Comparison of ENCODE assay signal across 1 cellular context in the genomic region with DNA sequence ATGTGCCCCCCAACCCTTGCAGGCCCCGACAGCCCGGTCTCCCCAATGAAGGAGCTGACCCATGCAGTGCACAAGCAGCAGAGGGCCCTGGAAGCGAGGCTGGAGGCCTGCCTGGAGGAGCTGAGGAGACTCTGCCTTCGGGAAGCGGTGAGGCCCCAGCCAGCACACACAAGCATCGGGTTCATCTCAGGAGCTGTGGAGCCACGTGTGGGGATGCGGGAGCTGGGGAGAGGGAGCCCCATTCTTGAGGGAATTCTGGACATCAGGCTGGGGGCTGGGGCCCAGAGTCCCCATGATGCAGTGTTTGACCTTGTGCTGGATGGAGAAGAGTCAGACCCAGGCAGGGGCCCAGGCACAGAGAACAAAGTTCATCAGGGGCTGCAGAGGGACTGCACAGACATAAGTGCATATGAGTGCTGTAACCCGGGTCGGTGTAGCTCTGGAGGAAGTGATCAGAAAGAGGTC.
TF ChIP-seq lines count a peak whose summit lies in the region.

No MANE protein-coding gene starts in this region.

TF ChIP-seq in HepG2, 621 proteins besides CTCF, POLR2A, EP300 and RAD21 (continued from another document and continues in another):
- peak; percentile 93 for TF ChIP-seq HNF4A (CRISPR knock-in tag; IDR thresholded peaks at IDR 0.05)
- TF ChIP-seq EZH2 (conservative IDR thresholded peaks at IDR 0.05; ENCODE audit: low read depth, low read length) = no peak
- no peak for TF ChIP-seq PCBP1 (IDR thresholded peaks at IDR 0.05; ENCODE audit: borderline replicate concordance, low read depth, low read length)
- 0 out of 2 replicates have a peak, but pooled peaks have one; percentile 40 for TF ChIP-seq HDAC2 (CRISPR knock-in tag; IDR thresholded peaks at IDR 0.05)
- 0 out of 2 replicates have a peak, but pooled peaks have one; percentile 20 for TF ChIP-seq ZNF547 (CRISPR knock-in tag; IDR thresholded peaks at IDR 0.05)
- peak; percentile 21 for TF ChIP-seq TEAD3 (CRISPR knock-in tag; optimal IDR thresholded peaks at IDR 0.05; ENCODE audit: borderline replicate concordance)
- TF ChIP-seq HMGXB3 (CRISPR knock-in tag; IDR thresholded peaks at IDR 0.05; ENCODE audit: borderline replicate concordance) = no peak
- TF ChIP-seq NR2C2 (CRISPR knock-in tag; IDR thresholded peaks at IDR 0.05; ENCODE audit: borderline replicate concordance) = peak; percentile 74
- TF ChIP-seq ZNF883 (CRISPR knock-in tag; IDR thresholded peaks at IDR 0.05; ENCODE audit: not compliant biosample characterization) = no peak
- peak; percentile 61; the same call in 1 of the 2 replicates for TF ChIP-seq HOXA3 (CRISPR knock-in tag; IDR thresholded peaks at IDR 0.05)
- TF ChIP-seq ETV6 (CRISPR knock-in tag; conservative IDR thresholded peaks at IDR 0.05) = 0 out of 2 replicates have a peak, but pooled peaks have one; percentile 36
- no peak for TF ChIP-seq ZNF724P (CRISPR knock-in tag; IDR thresholded peaks at IDR 0.05; ENCODE audit: borderline replicate concordance)
- TF ChIP-seq ZNF331 (CRISPR knock-in tag; IDR thresholded peaks at IDR 0.05) = peak; percentile 18; the same call in 1 of the 2 replicates
- 0 out of 2 replicates have a peak, but pooled peaks have one; percentile 15 for TF ChIP-seq ZGPAT (CRISPR knock-in tag; IDR thresholded peaks at IDR 0.05)
- no peak for TF ChIP-seq ZNF431 (CRISPR knock-in tag; IDR thresholded peaks at IDR 0.05; ENCODE audit: borderline replicate concordance, low read depth)
- TF ChIP-seq GABPB1 (CRISPR knock-in tag; IDR thresholded peaks at IDR 0.05) = 0 out of 2 replicates have a peak, but pooled peaks have one; percentile 13
- peak; percentile 26; the same call in 1 of the 2 replicates for TF ChIP-seq SOX5 (CRISPR knock-in tag; IDR thresholded peaks at IDR 0.05; ENCODE audit: borderline replicate concordance)
- 0 out of 2 replicates have a peak, but pooled peaks have one; percentile 43 for TF ChIP-seq ZSCAN25 (CRISPR knock-in tag; IDR thresholded peaks at IDR 0.05)
- peak; percentile 63 for TF ChIP-seq FOSL2 (CRISPR knock-in tag; IDR thresholded peaks at IDR 0.05)
- TF ChIP-seq ZBTB10 (CRISPR knock-in tag; IDR thresholded peaks at IDR 0.05; ENCODE audit: borderline replicate concordance) = peak; percentile 71; the same call in 1 of the 2 replicates
- TF ChIP-seq ZMYM3 (CRISPR knock-in tag; IDR thresholded peaks at IDR 0.05) = peak; percentile 47; the same call in 1 of the 2 replicates
- peak; percentile 27; the same call in 1 of the 2 replicates for TF ChIP-seq MAZ (IDR thresholded peaks at IDR 0.05; ENCODE audit: borderline replicate concordance, low read depth, low read length)
- no peak for TF ChIP-seq MAZ (CRISPR knock-in tag; IDR thresholded peaks at IDR 0.05; ENCODE audit: low read depth)
- peak; percentile 64; the same call in 1 of the 2 replicates for TF ChIP-seq ARID5B (CRISPR knock-in tag; IDR thresholded peaks at IDR 0.05)
- TF ChIP-seq, protein P1, sequence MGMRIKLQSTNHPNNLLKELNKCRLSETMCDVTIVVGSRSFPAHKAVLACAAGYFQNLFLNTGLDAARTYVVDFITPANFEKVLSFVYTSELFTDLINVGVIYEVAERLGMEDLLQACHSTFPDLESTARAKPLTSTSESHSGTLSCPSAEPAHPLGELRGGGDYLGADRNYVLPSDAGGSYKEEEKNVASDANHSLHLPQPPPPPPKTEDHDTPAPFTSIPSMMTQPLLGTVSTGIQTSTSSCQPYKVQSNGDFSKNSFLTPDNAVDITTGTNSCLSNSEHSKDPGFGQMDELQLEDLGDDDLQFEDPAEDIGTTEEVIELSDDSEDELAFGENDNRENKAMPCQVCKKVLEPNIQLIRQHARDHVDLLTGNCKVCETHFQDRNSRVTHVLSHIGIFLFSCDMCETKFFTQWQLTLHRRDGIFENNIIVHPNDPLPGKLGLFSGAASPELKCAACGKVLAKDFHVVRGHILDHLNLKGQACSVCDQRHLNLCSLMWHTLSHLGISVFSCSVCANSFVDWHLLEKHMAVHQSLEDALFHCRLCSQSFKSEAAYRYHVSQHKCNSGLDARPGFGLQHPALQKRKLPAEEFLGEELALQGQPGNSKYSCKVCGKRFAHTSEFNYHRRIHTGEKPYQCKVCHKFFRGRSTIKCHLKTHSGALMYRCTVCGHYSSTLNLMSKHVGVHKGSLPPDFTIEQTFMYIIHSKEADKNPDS (CRISPR knock-in tag; IDR thresholded peaks at IDR 0.05) = no peak
- no peak for TF ChIP-seq ZNF329 (CRISPR knock-in tag; IDR thresholded peaks at IDR 0.05; ENCODE audit: low read depth)
- peak; percentile 66 for TF ChIP-seq ZFX (CRISPR knock-in tag; IDR thresholded peaks at IDR 0.05; ENCODE audit: low read depth)
- TF ChIP-seq, protein P2, sequence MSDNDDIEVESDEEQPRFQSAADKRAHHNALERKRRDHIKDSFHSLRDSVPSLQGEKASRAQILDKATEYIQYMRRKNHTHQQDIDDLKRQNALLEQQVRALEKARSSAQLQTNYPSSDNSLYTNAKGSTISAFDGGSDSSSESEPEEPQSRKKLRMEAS (IDR thresholded peaks at IDR 0.05) = peak; percentile 55
- peak; percentile 64 for TF ChIP-seq HDAC1 (CRISPR knock-in tag; IDR thresholded peaks at IDR 0.05)
- TF ChIP-seq, protein P3, sequence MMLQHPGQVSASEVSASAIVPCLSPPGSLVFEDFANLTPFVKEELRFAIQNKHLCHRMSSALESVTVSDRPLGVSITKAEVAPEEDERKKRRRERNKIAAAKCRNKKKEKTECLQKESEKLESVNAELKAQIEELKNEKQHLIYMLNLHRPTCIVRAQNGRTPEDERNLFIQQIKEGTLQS (CRISPR knock-in tag; IDR thresholded peaks at IDR 0.05) = 0 out of 2 replicates have a peak, but pooled peaks have one; percentile 11
- no peak for TF ChIP-seq ZBTB26 (CRISPR knock-in tag; IDR thresholded peaks at IDR 0.05; ENCODE audit: borderline replicate concordance)
- TF ChIP-seq SALL1 (CRISPR knock-in tag; IDR thresholded peaks at IDR 0.05) = peak; percentile 80
